Comparison of ENCODE assay signal across 10 cellular contexts in genomic region chr2:97998431-97998830, GRCh38. TPM values are rescaled to one million over a fixed set of nuclear protein-coding genes. Genes with fewer than 3 reads are reported as not detected.
DNase-seq lines count a peak whose midpoint lies in the region; ATAC-seq, FAIRE-seq and TF ChIP-seq lines count a peak whose summit lies in the region.
"Had no signal": no experiment of that assay in that cellular context is flagged by ENCODE, and none has a peak within 500 bp of the region (broad histone marks: within the 10 kb centered on the region; RNA-seq: fewer than 3 reads in every experiment).

No MANE protein-coding gene starts in this region.

- H3K36me3 ChIP-seq in HepG2 (replicated peaks in 1 of 2; ENCODE audit: control insufficient read depth in 1 of 2, insufficient read depth in 2 of 2, low read length in 2 of 2) (no peaks in the 10 kb centered on the region), right lobe of liver (no peaks in the 10 kb centered on the region), esophagus (ENCODE audit: control insufficient read depth in 2 of 2, insufficient read depth in 2 of 2, low read length in 1 of 2) (no peaks in the 10 kb centered on the region)
- H3K36me3 ChIP-seq: HAP-1 had no signal

- peak overlapping the region; percentile 87 for H2AFZ ChIP-seq in HepG2 (ENCODE audit: low read length)

- TF ChIP-seq POLR2A in HepG2 (IDR thresholded peaks at IDR 0.05; ENCODE audit: insufficient read depth in 1 of 2, low read depth in 2 of 2, low read length in 2 of 2) (no peak), right lobe of liver (IDR thresholded peaks at IDR 0.05) (no peak)

- 94% methylated on average over 1 of the region's 1 CpG for WGBS in HepG2 (ENCODE audit: low lambda C conversion rate)
- WGBS in right lobe of liver (ENCODE audit: insufficient coverage, low coverage, low lambda C conversion rate, missing lambda C conversion rate), result 63% methylated on average over 1 of the region's 1 CpG
- 36 to 70% methylated on average over 1 of the region's 1 CpG for WGBS in esophagus, 2 donors

- CTCF ChIA-PET in HepG2 (lab: Yijun Ruan, JAX; ENCODE audit: low intra/inter-chr PET ratio, low total read pairs), result no interaction called here

- H4K20me1 ChIP-seq in HepG2 (ENCODE audit: insufficient read depth, low read length), result peaks cover 15% of the 10 kb centered on the region

- BruUV-seq in HepG2 (replicated peaks; lab: Mats Ljungman, UMichigan), result no TSS peak

- peaks cover 19% of the 10 kb centered on the region for H3K79me2 ChIP-seq in HepG2 (ENCODE audit: insufficient read depth, low read length)

- H3K9me3 ChIP-seq in HepG2 (ENCODE audit: low read length) (no peaks in the 10 kb centered on the region), right lobe of liver (no peaks in the 10 kb centered on the region), esophagus (ENCODE audit: control insufficient read depth in 2 of 2, insufficient read depth in 1 of 2, low read depth in 1 of 2, low read length in 1 of 2) (no peaks in the 10 kb centered on the region)
- H3K9me3 ChIP-seq: HAP-1, SJSA1 had no signal

- H3K27ac ChIP-seq in HepG2 (ENCODE audit: extremely low read length, insufficient read depth, low read length) (no peak overlapping the region), right lobe of liver (no peak overlapping the region), esophagus (ENCODE audit: low read depth in 2 of 2, low read length in 1 of 2) (peak overlapping the region; percentile 48 to 54)
- H3K27ac ChIP-seq: SJSA1 had no signal

- TF ChIP-seq EP300 in HepG2 (IDR thresholded peaks at IDR 0.05; ENCODE audit: low read depth in 2 of 2, low read length in 2 of 2) (no peak), HepG2 (CRISPR knock-in tag; IDR thresholded peaks at IDR 0.05; ENCODE audit: borderline replicate concordance) (no peak)

- H3K4me1 ChIP-seq in HepG2 (ENCODE audit: insufficient read depth, low read length) (peaks cover 46% of the 10 kb centered on the region), right lobe of liver (peaks cover 0 to 10% (median 4%) of the 10 kb centered on the region in 4 donors), esophagus (ENCODE audit: control insufficient read depth in 2 of 2, insufficient read depth in 2 of 2, low read length in 1 of 2) (peaks cover 0 to 3% of the 10 kb centered on the region in 2 donors)

- TF ChIP-seq CTCF in HepG2 (CRISPR knock-in tag; IDR thresholded peaks at IDR 0.05) (no peak), right lobe of liver (IDR thresholded peaks at IDR 0.05) (no peak)

- POLR2A ChIA-PET in HepG2 (lab: Yijun Ruan, JAX), result no interaction called here

- DNase-seq in HepG2 (ENCODE audit: low spot score) (no peak), right lobe of liver (no peak), NCI-H2196 (lab: John Stamatoyannopoulos, UW; ENCODE audit: unreplicated experiment) (peak; percentile 43), Right ventricle myocardium superior (no peak)
- DNase-seq: T-helper 2 cell had no signal

- H3K4me3 ChIP-seq in HepG2 (replicated peaks in 1 of 3; ENCODE audit: insufficient read depth in 1 of 3, low read depth in 2 of 3, low read length in 3 of 3), result peak overlapping the region in 1 of 3 experiments; percentile 43; a peak in 2 of 6 replicates
- no peak overlapping the region for H3K4me3 ChIP-seq in right lobe of liver
- H3K4me3 ChIP-seq in esophagus (ENCODE audit: low read depth in 1 of 2, low read length in 2 of 2), result no peak overlapping the region
- H3K4me3 ChIP-seq: HAP-1, SJSA1 had no signal

- peak overlapping the region; percentile 87 for H3K4me2 ChIP-seq in HepG2 (ENCODE audit: low read depth, low read length)

- in situ Hi-C loops in HepG2 (cut with HindIII; ENCODE audit: extremely low pct_ligation_motif_present, low pct_unique_long_range_greater_than_20kb), result no loop called here

- H3K27me3 ChIP-seq in HepG2 (ENCODE audit: control insufficient read depth in 1 of 2, insufficient read depth in 2 of 2, low read length in 2 of 2) (no peaks in the 10 kb centered on the region; a peak in 1 of 5 replicates), right lobe of liver (no peaks in the 10 kb centered on the region), esophagus (ENCODE audit: control insufficient read depth in 1 of 2, insufficient read depth in 2 of 2, low read length in 2 of 2) (no peaks in the 10 kb centered on the region)

- no peak overlapping the region for H3K9ac ChIP-seq in HepG2 (ENCODE audit: insufficient read depth, low read depth, low read length)

- FAIRE-seq in HepG2 (lab: Jason Lieb, UNC), result no peak

- intact Hi-C loops in HepG2 (cut with micrococcal nuclease; ENCODE audit: unreplicated experiment), result loop anchor here (10.0 kb wide), 1 partner anchor 266 kb away; no protein-coding TSS in a partner anchor
- intact Hi-C loops in right lobe of liver (cut with DNase I), result no loop called here
- intact Hi-C loops in Right ventricle myocardium superior (cut with DNase I), result loop anchor here (10.0 kb wide), 1 partner anchor 194 kb away; no protein-coding TSS in a partner anchor

- TF ChIP-seq RAD21 in HepG2 (CRISPR knock-in tag; IDR thresholded peaks at IDR 0.05), result no peak

- ATAC-seq in HepG2, result no peak
- ATAC-seq in right lobe of liver, result no peak
- no peak for ATAC-seq in Right ventricle myocardium superior (ENCODE audit: poor library complexity)
- no peak for ATAC-seq in GM21515 (IDR thresholded peaks at IDR 0.05; ENCODE audit: unreplicated experiment)
- ATAC-seq in HG02798 (IDR thresholded peaks at IDR 0.05; ENCODE audit: poor library complexity, unreplicated experiment), result no peak

TF ChIP-seq in HepG2, 621 proteins besides CTCF, POLR2A, EP300 and RAD21:
- TF ChIP-seq ZNF788 (CRISPR knock-in tag; IDR thresholded peaks at IDR 0.05; ENCODE audit: borderline replicate concordance) (peak; percentile 10; the same call in 1 of the 2 replicates), ZNF772 (CRISPR knock-in tag; IDR thresholded peaks at IDR 0.05) (peak; percentile 22; the same call in 1 of the 2 replicates), SRSF1 (optimal IDR thresholded peaks at IDR 0.05; ENCODE audit: low read depth, low read length) (no peak), FOXK1 (CRISPR knock-in tag; IDR thresholded peaks at IDR 0.05; ENCODE audit: borderline replicate concordance, low read depth) (0 out of 2 replicates have a peak, but pooled peaks have one; percentile 2), PRMT3 (CRISPR knock-in tag; IDR thresholded peaks at IDR 0.05; ENCODE audit: borderline replicate concordance, low read depth) (no peak)

RNA-seq across cellular contexts. Expression of gene TMEM131, which starts 2.7 kb away (rescaled TPM):
- total RNA-seq in HepG2 (2016; rRNA removed; fragmentation: Illumina TruSeq; extraction: Trizol) (17.4 and 19.5 TPM in 2 replicates), right lobe of liver (10 to 100 TPM; 14.8 to 34.0 (median 17.8) TPM), Right ventricle myocardium superior (26.7 TPM)
- total RNA-seq in HepG2 (2016; cell fraction: cytosol; rRNA removed; fragmentation: Illumina TruSeq; extraction: Trizol; ENCODE audit: low read depth), result 6.2 and 6.7 TPM in 2 replicates
- total RNA-seq in HepG2 (2016; cell fraction: insoluble cytoplasmic fraction; rRNA removed; fragmentation: Illumina TruSeq; extraction: Trizol), result 14.1 and 19.5 TPM in 2 replicates
- 8.9 and 10.2 TPM in 2 replicates for total RNA-seq in HepG2 (2016; cell fraction: membrane; rRNA removed; fragmentation: Illumina TruSeq; extraction: Trizol)
- total RNA-seq in HepG2 (2016; cell fraction: nucleus; rRNA removed; fragmentation: Illumina TruSeq; extraction: Trizol), result 68.2 and 80.1 TPM in 2 replicates
- polyA plus RNA-seq in HepG2 (2011; rRNA removed) (15.7 and 17.9 TPM in 2 replicates), esophagus (1 to 10 TPM; 9.3 to 9.9 TPM)
- 6.6 and 8.8 TPM in 2 replicates for polyA plus RNA-seq in HepG2 (2011; cell fraction: cytosol; rRNA removed)
- 35.1 and 39.4 TPM in 2 replicates for polyA plus RNA-seq in HepG2 (2011; cell fraction: nucleus; rRNA removed)
- 27.9 and 29.1 TPM in 2 replicates for polyA plus RNA-seq in HepG2 (2012)
- polyA plus RNA-seq in HepG2 (2016; cell fraction: cytosol; fragmentation: Illumina TruSeq; extraction: Trizol; ENCODE audit: low read depth), result 1.3 and 1.4 TPM in 2 replicates
- polyA plus RNA-seq in HepG2 (2016; cell fraction: insoluble cytoplasmic fraction; fragmentation: Illumina TruSeq; extraction: Trizol; ENCODE audit: low read depth), result 10.7 and 13.4 TPM in 2 replicates
- polyA plus RNA-seq in HepG2 (2016; cell fraction: membrane; fragmentation: Illumina TruSeq; extraction: Trizol; ENCODE audit: low read depth), result 2.2 and 2.6 TPM in 2 replicates
- 67.0 and 67.3 TPM in 2 replicates for polyA plus RNA-seq in HepG2 (2016; cell fraction: nucleus; fragmentation: Illumina TruSeq; extraction: Trizol; ENCODE audit: insufficient read depth, low read depth)
- 10.3 and 24.5 TPM in 2 replicates for polyA minus RNA-seq in HepG2 (2011; rRNA and poly(A)+ RNA removed; ENCODE audit: low replicate concordance)
- 23.1 and 25.1 TPM in 2 replicates for polyA minus RNA-seq in HepG2 (2011; cell fraction: cytosol; rRNA and poly(A)+ RNA removed)
- 99.1 and 112 TPM in 2 replicates for polyA minus RNA-seq in HepG2 (2011; cell fraction: nucleus; rRNA and poly(A)+ RNA removed)

Comparison
In these comparisons a context has a peak if more than half of its experiments do, and no peak if none do; other contexts are left out.
1. intact Hi-C loops: an anchor here in HepG2 (10.0 kb wide) and Right ventricle myocardium superior (10.0 kb wide); none called in right lobe of liver.
2. H3K27ac ChIP-seq: peak in esophagus (2 of 2); none in HepG2 (single experiment) and right lobe of liver (0 of 3).